ENCODE assay signal across 9 cellular contexts in the genomic region with DNA sequence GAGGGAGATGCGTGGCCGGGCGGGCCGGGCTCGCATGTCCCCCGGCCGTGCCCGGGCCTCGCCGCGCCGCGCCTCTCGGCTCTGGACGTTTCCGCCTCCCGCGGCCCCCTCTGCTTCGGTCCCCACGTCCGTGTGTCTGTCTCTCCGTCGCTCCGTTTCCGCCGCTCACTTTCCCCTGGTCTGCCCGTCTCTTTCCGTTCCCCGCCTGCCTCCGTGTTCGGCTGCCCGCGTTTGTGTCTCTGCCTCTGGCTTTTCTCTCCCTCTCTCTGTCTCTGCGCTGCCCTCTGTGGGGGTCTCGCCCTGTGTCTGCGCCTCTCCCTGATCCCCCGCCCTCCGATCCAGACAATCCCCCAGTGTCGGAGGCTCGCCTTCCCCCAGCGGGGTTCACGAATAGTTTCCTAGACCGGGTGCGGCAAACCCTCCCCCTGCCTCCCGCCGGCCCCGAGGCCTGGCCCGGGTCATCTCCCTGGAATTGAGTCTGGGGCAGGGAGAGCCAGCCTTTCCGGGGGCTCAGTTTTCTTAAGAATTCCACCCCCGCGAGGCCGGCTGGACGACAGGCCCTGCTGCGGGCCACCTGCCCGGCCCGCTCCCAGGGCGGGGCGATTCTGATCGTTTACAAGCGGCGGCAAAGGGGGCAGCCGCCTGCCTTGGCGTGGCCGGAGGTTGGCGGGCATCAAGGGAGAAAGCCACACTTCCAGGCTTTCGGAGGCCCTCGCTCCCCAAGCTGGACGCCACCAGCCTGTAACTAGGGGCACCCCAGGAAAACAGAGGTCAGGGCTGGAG. TPM values are rescaled to one million over a fixed set of nuclear protein-coding genes. Genes with fewer than 3 reads are reported as not detected.
A peak's percentile ranks its signal among the peaks of the same experiment; 100 is the strongest.
DNase-seq lines count a peak whose midpoint lies in the region; ATAC-seq and TF ChIP-seq lines count a peak whose summit lies in the region.
"Had no signal": no experiment of that assay in that cellular context is flagged by ENCODE, and none has a peak within 500 bp of the region (broad histone marks: within the 10 kb centered on the region; RNA-seq: fewer than 3 reads in every experiment).

No MANE protein-coding gene starts in this region.

- H3K27ac Mint-ChIP-seq in CD8-positive, alpha-beta memory T cell = peak overlapping the region in 7 of 8 donors; percentile 88 to 98 (median 94)
- H3K27ac Mint-ChIP-seq in nephron = peak overlapping the region; percentile 54 to 94 (median 93)

- TF ChIP-seq POLR2A in esophagus squamous epithelium (IDR thresholded peaks at IDR 0.05) (no peak), vagina (IDR thresholded peaks at IDR 0.05) (no peak)

- no peak overlapping the region for H3K27ac ChIP-seq in CD8-positive, alpha-beta memory T cell (ENCODE audit: low read depth, low read length)
- H3K27ac ChIP-seq in HUES6 (ENCODE audit: low read depth, low read length) (no peak overlapping the region), esophagus squamous epithelium (peak overlapping the region; percentile 95 to 99 (median 98)), vagina (peak overlapping the region; percentile 96)
- H3K27ac ChIP-seq: neutrophil had no signal

- peak overlapping the region; percentile 89 to 98 (median 97) for H3K4me3 Mint-ChIP-seq in CD8-positive, alpha-beta memory T cell
- peak overlapping the region; percentile 95 to 100 (median 97) for H3K4me3 Mint-ChIP-seq in nephron

- CTCF ChIA-PET in CD8-positive, alpha-beta memory T cell (lab: Charles Lee) = interaction anchor here (0.9 to 1.9 kb wide), 3 partner anchors 61 to 240 kb away, joined by 3 to 4 read pairs (median 3); no protein-coding TSS in a partner anchor

- H3K4me1 ChIP-seq in CD8-positive, alpha-beta memory T cell (ENCODE audit: insufficient read depth, low read length) = peaks cover 27% of the 10 kb centered on the region
- H3K4me1 ChIP-seq in HUES6 (ENCODE audit: control insufficient read depth, insufficient read depth, low read length) = peaks cover 28% of the 10 kb centered on the region
- H3K4me1 ChIP-seq in esophagus squamous epithelium = peaks cover 56 to 90% (median 63%) of the 10 kb centered on the region in 3 donors
- H3K4me1 ChIP-seq in vagina = peaks cover 66% of the 10 kb centered on the region

- no peaks in the 10 kb centered on the region for H3K36me3 ChIP-seq in CD8-positive, alpha-beta memory T cell (ENCODE audit: insufficient read depth, low read length)
- H3K36me3 ChIP-seq in HUES6 (ENCODE audit: control insufficient read depth, insufficient read depth, low read length) = no peaks in the 10 kb centered on the region
- H3K36me3 ChIP-seq in esophagus squamous epithelium = no peaks in the 10 kb centered on the region
- H3K36me3 ChIP-seq in vagina = no peaks in the 10 kb centered on the region
- H3K36me3 ChIP-seq: neutrophil had no signal

- H3K4me1 Mint-ChIP-seq in CD8-positive, alpha-beta memory T cell = peaks cover 17 to 43% (median 22%) of the 10 kb centered on the region in 3 donors
- H3K4me1 Mint-ChIP-seq in nephron = peaks cover 37% of the 10 kb centered on the region

- H3K4me3 ChIP-seq in CD8-positive, alpha-beta memory T cell (ENCODE audit: low read length) = peak overlapping the region; percentile 61
- H3K4me3 ChIP-seq in HUES6 (ENCODE audit: low read depth, low read length) (peak overlapping the region; percentile 95), esophagus squamous epithelium (peak overlapping the region; percentile 70 to 91 (median 85)), vagina (peak overlapping the region; percentile 82 to 94)

- H3K9me3 ChIP-seq in CD8-positive, alpha-beta memory T cell (ENCODE audit: low read length) = no peaks in the 10 kb centered on the region
- H3K9me3 ChIP-seq in HUES6 (ENCODE audit: control insufficient read depth, insufficient read depth, low read depth, low read length) (no peaks in the 10 kb centered on the region), esophagus squamous epithelium (no peaks in the 10 kb centered on the region), vagina (no peaks in the 10 kb centered on the region)
- H3K9me3 ChIP-seq: neutrophil had no signal

- ATAC-seq in GM21367 (IDR thresholded peaks at IDR 0.05; ENCODE audit: unreplicated experiment) = no peak

- H3K36me3 Mint-ChIP-seq in CD8-positive, alpha-beta memory T cell = peaks cover 0 to 2% (median 0%) of the 10 kb centered on the region in 3 donors
- no peaks in the 10 kb centered on the region for H3K36me3 Mint-ChIP-seq in nephron (ENCODE audit: low read depth)

- POLR2A ChIA-PET in CD8-positive, alpha-beta memory T cell (lab: Charles Lee) = interaction anchor here (2.0 kb wide), 1 partner anchor 48 kb away, joined by 22 read pairs; a partner anchor contains a TSS

- H3K9ac ChIP-seq in HUES6 (ENCODE audit: low read length) = peak overlapping the region; percentile 78

- 1 to 4% methylated on average over 15 to 37 of the region's 68 CpGs for WGBS in esophagus squamous epithelium, 2 donors

- peaks cover 6% of the 10 kb centered on the region for H3K27me3 ChIP-seq in CD8-positive, alpha-beta memory T cell (ENCODE audit: insufficient read depth, low read length, poor library complexity, severe bottlenecking)
- peaks cover 51% of the 10 kb centered on the region for H3K27me3 ChIP-seq in HUES6 (ENCODE audit: control insufficient read depth, insufficient read depth, low read length)
- H3K27me3 ChIP-seq in esophagus squamous epithelium = no peaks in the 10 kb centered on the region
- H3K27me3 ChIP-seq in vagina = no peaks in the 10 kb centered on the region

- DNase-seq in CD8-positive, alpha-beta memory T cell = peak in 3 of 5 donors; percentile 32 to 66 (median 47)
- peak; percentile 8 for DNase-seq in activated CD8-positive, alpha-beta memory T cell treated with anti-CD3 and anti-CD28 coated beads, Interleukin-2, amount 50 U/mL, for 24 hours (ENCODE audit: extremely low read depth)
- DNase-seq in esophagus squamous epithelium (lab: John Stamatoyannopoulos, UW) = no peak
- no peak for DNase-seq in vagina (ENCODE audit: extremely low spot score in 2 of 2)
- DNase-seq in GOT3 (lab: John Stamatoyannopoulos, UW) = no peak

- intact Hi-C loops in esophagus squamous epithelium (cut with DNase I) (no loop called here), vagina (cut with DNase I) (loop anchor here (2.0 to 5.0 kb wide), 3 partner anchors 48 to 258 kb away; a partner anchor contains a TSS)

- peaks cover 19 to 23% of the 10 kb centered on the region in 2 donors for H3K27me3 Mint-ChIP-seq in CD8-positive, alpha-beta memory T cell
- peaks cover 44% of the 10 kb centered on the region for H3K27me3 Mint-ChIP-seq in nephron (ENCODE audit: low read depth)

- no peak for TF ChIP-seq CTCF in esophagus squamous epithelium (IDR thresholded peaks at IDR 0.05)
- TF ChIP-seq CTCF in nephron (IDR thresholded peaks at IDR 0.05; ENCODE audit: unreplicated experiment in 3 of 3) = no peak
- no peak for TF ChIP-seq CTCF in vagina (IDR thresholded peaks at IDR 0.05)

- H3K9me3 Mint-ChIP-seq in CD8-positive, alpha-beta memory T cell = no peaks in the 10 kb centered on the region
- H3K9me3 Mint-ChIP-seq in nephron = no peaks in the 10 kb centered on the region

RNA-seq across cellular contexts. Expression of gene NBL1, which starts 0.8 kb away (rescaled TPM):
- 10 to 100 TPM; 35.6 to 36.3 TPM for total RNA-seq in CD8-positive, alpha-beta memory T cell
- polyA plus RNA-seq in CD8-positive, alpha-beta memory T cell = 8.1 TPM
- total RNA-seq in esophagus squamous epithelium (100 to 1,000 TPM in 2 of 4 donors, 10 to 100 TPM in 2; 67.8 to 170 (median 95.1) TPM), vagina (148 TPM)

RNA-seq across cellular contexts. Expression of gene HTR6, which starts 19.7 kb away (rescaled TPM):
- total RNA-seq in CD8-positive, alpha-beta memory T cell = not detected
- not detected for polyA plus RNA-seq in CD8-positive, alpha-beta memory T cell
- total RNA-seq in esophagus squamous epithelium (not detected), vagina (not detected)

Comparison
In these comparisons a context has a peak if more than half of its experiments do, and no peak if none do; other contexts are left out.
1. DNase-seq: peak in CD8-positive, alpha-beta memory T cell (3 of 5) and activated CD8-positive, alpha-beta memory T cell treated with anti-CD3 and anti-CD28 coated beads, Interleukin-2, amount 50 U/mL, for 24 hours (single experiment); none in esophagus squamous epithelium (single experiment), vagina (0 of 2) and GOT3 (single experiment).
2. H3K27ac ChIP-seq: peak in esophagus squamous epithelium (4 of 4) and vagina (single experiment); none in CD8-positive, alpha-beta memory T cell (single experiment) and HUES6 (single experiment).
3. Peak in every context shown above with its lines, with median percentiles within 50 percentile points of each other: H3K4me3 ChIP-seq.